In genomic region chr10:115982076-115982475, GRCh38 we compare ENCODE assay signal across 31 cellular contexts.
"Had no signal": no experiment of that assay in that cellular context is flagged by ENCODE, and none has a peak within 500 bp of the region (broad histone marks: within the 10 kb centered on the region; RNA-seq: fewer than 3 reads in every experiment).

No MANE protein-coding gene starts in this region.

- H3K4me3 ChIP-seq: ascending aorta, body of pancreas, breast epithelium, cardiac muscle cell had no signal

- ATAC-seq: activated naive CD4-positive, alpha-beta T cell treated with anti-CD3 and anti-CD28 coated beads, Interleukin-2, amount 50 U/mL, for 72 hours; activated naive CD8-positive, alpha-beta T cell treated with anti-CD3 and anti-CD28 coated beads, Interleukin-2, amount 50 U/mL, for 24 hours; activated T-cell treated with anti-CD3 and anti-CD28 coated beads, Interleukin-2, amount 50 U/mL, for 4 hours; activated T-cell treated with anti-CD3 and anti-CD28 coated beads, Interleukin-2, amount 50 U/mL, for 72 hours; activated T-helper 17 cell treated with anti-CD3 and anti-CD28 coated beads, Interleukin-2, amount 50 U/mL, for 72 hours; body of pancreas had no signal

- H3K4me1 ChIP-seq: body of pancreas, breast epithelium had no signal

- H3K27ac ChIP-seq: ascending aorta, body of pancreas, brain microvascular endothelial cell, breast epithelium, cardiac muscle cell had no signal

- H3K9me3 ChIP-seq: ascending aorta, body of pancreas had no signal

- DNase-seq: activated effector memory CD4-positive, alpha-beta T cell treated with anti-CD3 and anti-CD28 coated beads, Interleukin-2, amount 50 U/mL, for 16 hours; activated effector memory CD4-positive, alpha-beta T cell treated with Interleukin-2 at 50 U/mL for 16 hours; activated gamma-delta T cell; activated gamma-delta T cell treated with Interleukin-2 at 50 U/mL for 16 hours; activated naive CD4-positive, alpha-beta T cell; activated naive CD4-positive, alpha-beta T cell treated with anti-CD3 and anti-CD28 coated beads for 36 hours; activated naive CD4-positive, alpha-beta T cell treated with anti-CD3 and anti-CD28 coated beads, Interleukin-2, amount 10 ng/mL, durations not matched to agents 7 days and 5 days; activated naive CD4-positive, alpha-beta T cell treated with anti-CD3 and anti-CD28 coated beads, Interleukin-2, amount 50 U/mL, for 16 hours; activated naive CD4-positive, alpha-beta T cell treated with Interleukin-2 at 50 U/mL for 16 hours; activated naive CD8-positive, alpha-beta T cell treated with anti-CD3 and anti-CD28 coated beads for 36 hours; activated naive CD8-positive, alpha-beta T cell treated with anti-CD3 and anti-CD28 coated beads, Interleukin-2, amount 10 ng/mL, durations not matched to agents 7 days and 5 days; activated naive CD8-positive, alpha-beta T cell treated with anti-CD3 and anti-CD28 coated beads, Interleukin-2, amount 50 U/mL, for 24 hours; activated T-cell treated with anti-CD3 and anti-CD28 coated beads, Interleukin-2, amount 50 U/mL, for 1 hour; activated T-cell treated with anti-CD3 and anti-CD28 coated beads, Interleukin-2, amount 50 U/mL, for 24 hours; activated T-cell treated with anti-CD3 and anti-CD28 coated beads, Interleukin-2, amount 50 U/mL, for 4 hours; activated T-cell treated with anti-CD3 and anti-CD28 coated beads, Interleukin-2, amount 50 U/mL, for 48 hours; activated T-cell treated with anti-CD3 and anti-CD28 coated beads, Interleukin-2, amount 50 U/mL, for 72 hours; amniotic stem cell; amygdala; anterior cingulate cortex; aorta; body of pancreas; brain microvascular endothelial cell; caudate nucleus; central memory CD4-positive, alpha-beta T cell; cerebellar nuclear complex had no signal

- H3K27me3 ChIP-seq: ascending aorta, body of pancreas, brain microvascular endothelial cell, breast epithelium, cardiac muscle cell had no signal

- H3K36me3 ChIP-seq: ascending aorta, brain microvascular endothelial cell, breast epithelium, cardiac muscle cell had no signal
